In the genomic region with DNA sequence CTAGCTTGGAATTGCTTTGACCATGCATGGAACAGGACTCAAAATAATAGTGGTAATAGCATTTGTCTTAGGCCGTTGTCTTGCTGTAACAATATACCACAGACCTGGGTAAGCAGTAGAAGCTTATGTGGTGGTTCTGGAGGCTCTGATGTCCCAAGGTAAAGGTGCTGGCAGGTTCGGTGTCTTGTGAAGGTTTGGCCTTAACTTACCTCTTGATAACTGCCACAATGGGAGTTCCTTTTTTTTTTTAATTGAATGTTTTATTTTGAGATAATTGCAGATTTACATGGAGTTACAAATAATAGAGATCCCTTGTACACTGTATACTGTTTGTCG, we compare ENCODE assay signal across 23 cellular contexts. TPM values are rescaled to one million over a fixed set of nuclear protein-coding genes. Genes with fewer than 3 reads are reported as not detected.
DNase-seq lines count a peak whose midpoint lies in the region; ATAC-seq and TF ChIP-seq lines count a peak whose summit lies in the region.
"Had no signal": no experiment of that assay in that cellular context is flagged by ENCODE, and none has a peak within 500 bp of the region (broad histone marks: within the 10 kb centered on the region; RNA-seq: fewer than 3 reads in every experiment).

No MANE protein-coding gene starts in this region.

- peak overlapping the region; percentile 59 for H3K27ac Mint-ChIP-seq in activated CD4-positive, alpha-beta T cell treated with anti-CD3 and anti-CD28 coated beads for 36 hours
- no peak overlapping the region for H3K27ac Mint-ChIP-seq in WTC11
- H3K27ac Mint-ChIP-seq in naive thymus-derived CD4-positive, alpha-beta T cell = peak overlapping the region in 1 of 9 donors; percentile 59

- H3K4me1 ChIP-seq in DOHH2 (ENCODE audit: control insufficient read depth, low read length) = peaks cover 79% of the 10 kb centered on the region
- H3K4me1 ChIP-seq in naive thymus-derived CD4-positive, alpha-beta T cell (ENCODE audit: control insufficient read depth in 2 of 2, insufficient read depth in 2 of 2, low read length in 2 of 2) = peaks cover 26 to 28% of the 10 kb centered on the region in 2 donors

- H4K20me1 ChIP-seq in DOHH2 (ENCODE audit: control insufficient read depth, insufficient read depth, low read depth, low read length) = peaks cover 17% of the 10 kb centered on the region

- no peaks in the 10 kb centered on the region for H3K9me3 Mint-ChIP-seq in activated CD4-positive, alpha-beta T cell treated with anti-CD3 and anti-CD28 coated beads for 36 hours (ENCODE audit: low read depth)
- no peaks in the 10 kb centered on the region for H3K9me3 Mint-ChIP-seq in WTC11
- H3K9me3 Mint-ChIP-seq in naive thymus-derived CD4-positive, alpha-beta T cell = peaks cover 0 to 1% (median 0%) of the 10 kb centered on the region in 11 donors
- H3K9me3 Mint-ChIP-seq: activated T-helper 1 cell treated with anti-CD3 and anti-CD28 coated beads, Interleukin-12 subunit alpha, Interleukin-12 subunit beta, Interleukin-2, Interleukin-4 antibody, amounts not matched to agents 30 ng/mL and 10 ng/mL and 1 ng/mL, durations not matched to agents 14 hours and 24 hours and 36 hours; brain had no signal

- POLR2A ChIA-PET in activated CD4-positive, alpha-beta T cell treated with anti-CD3 and anti-CD28 coated beads for 36 hours (lab: Charles Lee) = interaction anchor here (0.6 to 2.6 kb wide), 6 partner anchors 10 to 594 kb away, joined by 3 to 11 read pairs (median 5); partner anchors contain the start of gene RASL11A
- POLR2A ChIA-PET in WTC11 (lab: Charles Lee) = interaction anchor here (0.6 to 1.9 kb wide), 2 partner anchors 14 to 261 kb away, joined by 3 to 4 read pairs; partner anchors contain the start of gene RASL11A
- POLR2A ChIA-PET in naive thymus-derived CD4-positive, alpha-beta T cell (lab: Charles Lee) = interaction anchor here (1.1 kb wide), 1 partner anchor 17 kb away, joined by 5 read pairs; no protein-coding TSS in a partner anchor

- no peaks in the 10 kb centered on the region for H3K9me2 ChIP-seq in DOHH2 (replicated peaks; ENCODE audit: control insufficient read depth, low read length)

- no peak overlapping the region for H3K4me3 Mint-ChIP-seq in activated CD4-positive, alpha-beta T cell treated with anti-CD3 and anti-CD28 coated beads for 36 hours
- no peak overlapping the region for H3K4me3 Mint-ChIP-seq in WTC11
- H3K4me3 Mint-ChIP-seq in naive thymus-derived CD4-positive, alpha-beta T cell = no peak overlapping the region
- H3K4me3 Mint-ChIP-seq: activated T-helper 1 cell treated with anti-CD3 and anti-CD28 coated beads, Interleukin-12 subunit alpha, Interleukin-12 subunit beta, Interleukin-2, Interleukin-4 antibody, amounts not matched to agents 30 ng/mL and 10 ng/mL and 1 ng/mL, durations not matched to agents 14 hours and 24 hours and 36 hours; B cell had no signal

- peaks cover 76% of the 10 kb centered on the region for H3K79me2 ChIP-seq in DOHH2 (ENCODE audit: control insufficient read depth, low read length)

- no peaks in the 10 kb centered on the region for H3K27me3 ChIP-seq in DOHH2 (ENCODE audit: control insufficient read depth, low read length)
- H3K27me3 ChIP-seq in naive thymus-derived CD4-positive, alpha-beta T cell (ENCODE audit: control insufficient read depth in 2 of 2, insufficient read depth in 2 of 2, low read length in 2 of 2) = no peaks in the 10 kb centered on the region

- H3K27ac ChIP-seq in DOHH2 (ENCODE audit: low read depth, low read length) = no peak overlapping the region
- H3K27ac ChIP-seq in naive thymus-derived CD4-positive, alpha-beta T cell (ENCODE audit: low read depth, low read length) = peak overlapping the region; percentile 11
- H3K27ac ChIP-seq: KMS-11, skin epidermis had no signal

- intact Hi-C loops in activated CD4-positive, alpha-beta T cell treated with anti-CD3 and anti-CD28 coated beads for 36 hours (cut with DNase I, micrococcal nuclease) = loop anchor here in 1 of 2 experiments (10.0 kb wide), 1 partner anchor 168 kb away; the partner anchor contains the start of gene GTF3A
- intact Hi-C loops in naive thymus-derived CD4-positive, alpha-beta T cell (cut with micrococcal nuclease) = loop anchor here in 1 of 2 donors (10.0 kb wide), 1 partner anchor 1952 kb away; the partner anchor contains the start of gene NUP58

- ATAC-seq in activated CD4-positive, alpha-beta T cell treated with anti-CD3 and anti-CD28 coated beads for 36 hours = no peak
- ATAC-seq in WTC11 = peak; percentile 4; the same call in 1 of the 2 replicates
- ATAC-seq in naive thymus-derived CD4-positive, alpha-beta T cell = no peak
- ATAC-seq: left cardiac atrium had no signal

- DNase-seq in activated CD4-positive, alpha-beta T cell treated with anti-CD3 and anti-CD28 coated beads for 36 hours = no peak
- DNase-seq in activated CD4-positive, alpha-beta T cell treated with anti-CD3 and anti-CD28 coated beads, Interleukin-2, amount 50 U/mL, for 1 hour = no peak
- DNase-seq in WTC11 (ENCODE audit: low spot score) (no peak), SK-N-DZ (ENCODE audit: low spot score) (no peak), NCI-H748 (lab: John Stamatoyannopoulos, UW; ENCODE audit: unreplicated experiment) (no peak), pons (ENCODE audit: low spot score) (no peak)
- DNase-seq in naive thymus-derived CD4-positive, alpha-beta T cell = no peak
- DNase-seq: activated CD4-positive, CD25-positive, alpha-beta regulatory T cell; activated CD8-positive, alpha-beta memory T cell treated with anti-CD3 and anti-CD28 coated beads for 24 hours; head of caudate nucleus; left cardiac atrium; mesendoderm; MV-4-11; NCI-H1694; NCI-H69; nucleus accumbens; T1000 had no signal

- H3K4me2 ChIP-seq in DOHH2 (ENCODE audit: low read length) = 0 out of 2 replicates have a peak overlapping the region, but pooled peaks have one; percentile 8
- H3K4me2 ChIP-seq: KMS-11 had no signal

- H3K4me1 Mint-ChIP-seq in activated CD4-positive, alpha-beta T cell treated with anti-CD3 and anti-CD28 coated beads for 36 hours = peaks cover 70% of the 10 kb centered on the region
- H3K4me1 Mint-ChIP-seq in WTC11 = peaks cover 46% of the 10 kb centered on the region
- peaks cover 39 to 93% (median 67%) of the 10 kb centered on the region in 7 donors for H3K4me1 Mint-ChIP-seq in naive thymus-derived CD4-positive, alpha-beta T cell

- CTCF ChIA-PET in activated CD4-positive, alpha-beta T cell treated with anti-CD3 and anti-CD28 coated beads for 36 hours (lab: Charles Lee) = interaction anchor here (0.6 to 3.2 kb wide), 5 partner anchors 12 to 272 kb away, joined by 3 to 12 read pairs (median 3); partner anchors contain the start of gene RASL11A
- CTCF ChIA-PET in WTC11 (lab: Charles Lee) = interaction anchor here (0.7 to 1.2 kb wide), 2 partner anchors 13 to 102 kb away, joined by 3 read pairs; partner anchors contain the start of gene RASL11A
- CTCF ChIA-PET in naive thymus-derived CD4-positive, alpha-beta T cell (lab: Charles Lee) = no interaction called here

- no peak overlapping the region for H3K4me3 ChIP-seq in DOHH2 (ENCODE audit: low read length)
- no peak overlapping the region for H3K4me3 ChIP-seq in naive thymus-derived CD4-positive, alpha-beta T cell (ENCODE audit: low read length)
- H3K4me3 ChIP-seq: skin epidermis had no signal

- H3K36me3 ChIP-seq in DOHH2 (ENCODE audit: control insufficient read depth, low read length) = peaks cover 100% of the 10 kb centered on the region
- H3K36me3 ChIP-seq in naive thymus-derived CD4-positive, alpha-beta T cell (ENCODE audit: control insufficient read depth in 2 of 3, insufficient read depth in 3 of 3, low read length in 3 of 3) = peaks cover 0 to 48% (median 14%) of the 10 kb centered on the region in 3 experiments

- peaks cover 87% of the 10 kb centered on the region for H3K36me3 Mint-ChIP-seq in activated CD4-positive, alpha-beta T cell treated with anti-CD3 and anti-CD28 coated beads for 36 hours (ENCODE audit: low read depth)
- H3K36me3 Mint-ChIP-seq in WTC11 = peaks cover 64% of the 10 kb centered on the region
- H3K36me3 Mint-ChIP-seq in naive thymus-derived CD4-positive, alpha-beta T cell = peaks cover 3 to 42% (median 37%) of the 10 kb centered on the region in 5 donors

- H3F3A ChIP-seq in DOHH2 (ENCODE audit: control insufficient read depth, insufficient read depth) = peaks cover 93% of the 10 kb centered on the region

- no peaks in the 10 kb centered on the region for H3K9me3 ChIP-seq in DOHH2 (ENCODE audit: control insufficient read depth, insufficient read depth, low read length)
- no peaks in the 10 kb centered on the region for H3K9me3 ChIP-seq in naive thymus-derived CD4-positive, alpha-beta T cell (ENCODE audit: control insufficient read depth in 2 of 3, low read length in 3 of 3)

- TF ChIP-seq CTCF in DOHH2 (IDR thresholded peaks at IDR 0.05; ENCODE audit: low read depth, low read length, poor library complexity, severe bottlenecking) = no peak
- TF ChIP-seq CTCF in WTC11 (IDR thresholded peaks at IDR 0.05) = no peak

- no peaks in the 10 kb centered on the region for H3K27me3 Mint-ChIP-seq in activated CD4-positive, alpha-beta T cell treated with anti-CD3 and anti-CD28 coated beads for 36 hours
- H3K27me3 Mint-ChIP-seq in WTC11 (ENCODE audit: low read depth) = no peaks in the 10 kb centered on the region
- H3K27me3 Mint-ChIP-seq in naive thymus-derived CD4-positive, alpha-beta T cell = no peaks in the 10 kb centered on the region
- H3K27me3 Mint-ChIP-seq: B cell had no signal

RNA-seq across cellular contexts. Expression of gene RPL21, which starts 5.8 kb away (rescaled TPM):
- total RNA-seq in activated CD4-positive, alpha-beta T cell treated with anti-CD3 and anti-CD28 coated beads for 36 hours = 1,000 to 10,000 TPM in 1 of 2 experiments, 100 to 1,000 TPM in 1; 756 to 1,682 TPM
- total RNA-seq in WTC11 (2021) = 1,082 to 1,187 TPM (median 1,146 TPM) in 3 replicates
- total RNA-seq in naive thymus-derived CD4-positive, alpha-beta T cell = 1,000 to 10,000 TPM in 4 of 5 experiments, 100 to 1,000 TPM in 1; 962 to 2,668 (median 2,384) TPM
- 1,000 to 10,000 TPM; 7,687 to 9,287 TPM for polyA plus RNA-seq in naive thymus-derived CD4-positive, alpha-beta T cell
- polyA plus RNA-seq in SK-N-DZ (2014; cell fraction: cytosol; rRNA removed) = 2,704 and 3,032 TPM in 2 replicates
- polyA plus RNA-seq in SK-N-DZ (2014; cell fraction: nucleus; rRNA removed) = 1,401 and 2,146 TPM in 2 replicates

RNA-seq across cellular contexts. Expression of gene RASL11A, which starts 13.4 kb away (rescaled TPM):
- 1 to 10 TPM; 3.2 to 3.5 TPM for total RNA-seq in activated CD4-positive, alpha-beta T cell treated with anti-CD3 and anti-CD28 coated beads for 36 hours
- total RNA-seq in WTC11 (2021) = 2.5 to 3.8 TPM (median 3.5 TPM) in 3 replicates
- 1 to 10 TPM in 2 of 5 experiments, under 1 TPM in 3; 0.44 to 3.0 (median 0.86) TPM for total RNA-seq in naive thymus-derived CD4-positive, alpha-beta T cell
- polyA plus RNA-seq in naive thymus-derived CD4-positive, alpha-beta T cell = 1 to 10 TPM in 1 of 2 donors, under 1 TPM in 1; 0.53 to 1.7 TPM
- polyA plus RNA-seq in SK-N-DZ (2014; cell fraction: cytosol; rRNA removed) = 9.6 and 13.2 TPM in 2 replicates
- 6.0 and 6.5 TPM in 2 replicates for polyA plus RNA-seq in SK-N-DZ (2014; cell fraction: nucleus; rRNA removed)
